In genomic region chr12:25824729-25825128, GRCh38 we compare ENCODE assay signal across 1 cellular context.
TF ChIP-seq lines count a peak whose summit lies in the region.

No MANE protein-coding gene starts in this region.

TF ChIP-seq in GM23338, 12 proteins besides CTCF, POLR2A, EP300 and RAD21 (continued from another document):
- TF ChIP-seq ZNF462 (CRISPR knock-in tag; IDR thresholded peaks at IDR 0.05) (no peak), CREB1 (CRISPR knock-in tag; IDR thresholded peaks at IDR 0.05; ENCODE audit: low read depth) (no peak), EZH2 (IDR thresholded peaks at IDR 0.05; ENCODE audit: low read depth, unreplicated experiment) (no peak), ETS1 (IDR thresholded peaks at IDR 0.05) (no peak), POLR2AphosphoS5 (IDR thresholded peaks at IDR 0.05; ENCODE audit: low read depth) (no peak), ZNF331 (CRISPR knock-in tag; IDR thresholded peaks at IDR 0.05; ENCODE audit: low read depth) (no peak)
